8 cellular contexts compared by ENCODE assay signal in genomic region chr14:55430024-55430690, GRCh38. TPM values are rescaled to one million over a fixed set of nuclear protein-coding genes. Genes with fewer than 3 reads are reported as not detected.
DNase-seq lines count a peak whose midpoint lies in the region; ATAC-seq and TF ChIP-seq lines count a peak whose summit lies in the region.

No MANE protein-coding gene starts in this region.

- peak in 5 of 6 experiments; percentile 8 to 65 (median 57) for TF ChIP-seq CTCF in Peyer's patch (IDR thresholded peaks at IDR 0.05)
- peak in 3 of 5 experiments; percentile 19 to 29 (median 21) for TF ChIP-seq CTCF in tibial nerve (IDR thresholded peaks at IDR 0.05)

- H3K27me3 ChIP-seq in Peyer's patch (no peaks in the 10 kb centered on the region), tibial nerve (no peaks in the 10 kb centered on the region)

- H3K4me1 ChIP-seq in Peyer's patch = no peaks in the 10 kb centered on the region
- H3K4me1 ChIP-seq in tibial nerve = no peaks in the 10 kb centered on the region

- H3K4me3 ChIP-seq in Peyer's patch (no peak overlapping the region), tibial nerve (no peak overlapping the region)

- no peak for TF ChIP-seq EP300 in tibial nerve (IDR thresholded peaks at IDR 0.05)

- 4 to 9% methylated on average over 1 of the region's 1 CpG for WGBS in tibial nerve, 2 donors

- TF ChIP-seq POLR2A in Peyer's patch (IDR thresholded peaks at IDR 0.05) (no peak), tibial nerve (IDR thresholded peaks at IDR 0.05) (no peak)

- H3K36me3 ChIP-seq in Peyer's patch (no peaks in the 10 kb centered on the region), tibial nerve (no peaks in the 10 kb centered on the region)

- DNase-seq in COLO668 (lab: John Stamatoyannopoulos, UW; ENCODE audit: unreplicated experiment) (peak; percentile 45), KG1 (lab: John Stamatoyannopoulos, UW) (peak; percentile 21), Peyer's patch (peak in 2 of 3 donors; percentile 30 to 66), amniotic stem cell (lab: John Stamatoyannopoulos, UW) (peak; percentile 58), iris pigment epithelial cell (ENCODE audit: low read depth) (peak; percentile 80), tibial nerve (ENCODE audit: low spot score in 2 of 2) (peak in 1 of 2 donors; percentile 43)

- ATAC-seq in GM18909 (IDR thresholded peaks at IDR 0.05; ENCODE audit: poor library complexity, unreplicated experiment) = peak; percentile 81
- no peak for ATAC-seq in GM21737 (IDR thresholded peaks at IDR 0.05; ENCODE audit: unreplicated experiment)

- H3K9me3 ChIP-seq in Peyer's patch (no peaks in the 10 kb centered on the region), tibial nerve (no peaks in the 10 kb centered on the region)

- H3K27ac ChIP-seq in Peyer's patch (no peak overlapping the region), tibial nerve (no peak overlapping the region)

RNA-seq across cellular contexts. Expression of gene TBPL2, which starts 10.3 kb away (rescaled TPM):
- total RNA-seq in Peyer's patch = not detected
- under 1 TPM in 1 of 4 donors, not detected in 3; 0.90 TPM for total RNA-seq in tibial nerve

RNA-seq across cellular contexts. Expression of gene ATG14, which starts 18.5 kb away (rescaled TPM):
- total RNA-seq in Peyer's patch = 10 to 100 TPM; 10.3 to 18.9 (median 13.9) TPM
- total RNA-seq in tibial nerve = 10 to 100 TPM; 10.8 to 18.4 (median 14.7) TPM
